In the genomic region with DNA sequence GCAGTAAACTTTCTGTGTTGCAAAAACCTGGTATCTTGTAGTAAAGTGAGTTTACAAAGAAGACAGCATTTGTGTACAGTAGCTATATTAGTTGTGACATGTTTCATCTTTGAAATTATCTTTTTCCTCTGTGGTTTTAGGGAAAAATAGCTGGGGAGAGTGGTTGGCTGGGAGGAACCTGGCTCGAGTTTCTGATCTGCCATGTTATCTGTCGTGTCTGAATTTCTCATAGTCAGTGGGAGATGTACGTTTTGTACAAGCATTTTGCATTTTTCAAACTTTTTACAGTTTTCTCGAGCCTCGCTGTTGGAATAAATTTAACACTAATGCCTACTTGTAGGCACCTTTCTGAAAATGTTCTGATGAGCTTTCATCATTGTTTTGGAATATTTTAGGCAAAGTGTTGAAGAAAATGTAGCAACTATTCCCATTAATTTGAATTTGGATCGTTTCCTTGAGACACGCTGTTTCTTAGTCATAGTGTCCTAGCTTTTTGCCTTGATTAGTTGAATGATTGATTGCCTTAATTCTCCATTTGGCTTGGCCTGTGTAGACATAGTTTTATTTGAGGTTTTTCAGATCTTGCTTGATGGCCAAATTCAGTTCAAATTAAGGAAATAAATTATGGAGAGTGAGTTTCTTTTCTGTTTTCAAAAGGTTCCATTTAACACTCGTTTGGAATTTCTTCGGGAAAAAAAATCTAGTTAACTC, we compare ENCODE assay signal across 26 cellular contexts.
A peak's percentile ranks its signal among the peaks of the same experiment; 100 is the strongest.
DNase-seq lines count a peak whose midpoint lies in the region; ATAC-seq and TF ChIP-seq lines count a peak whose summit lies in the region.
"Had no signal": no experiment of that assay in that cellular context is flagged by ENCODE, and none has a peak within 500 bp of the region (broad histone marks: within the 10 kb centered on the region; RNA-seq: fewer than 3 reads in every experiment).

No MANE protein-coding gene starts in this region.

- TF ChIP-seq CTCF in gastroesophageal sphincter (IDR thresholded peaks at IDR 0.05) = no peak
- no peak for TF ChIP-seq CTCF in sigmoid colon (IDR thresholded peaks at IDR 0.05)

- H3K4me3 ChIP-seq in ACC112 (ENCODE audit: low read depth, low read length) = peak overlapping the region; percentile 7; the same call in 1 of the 2 replicates
- H3K4me3 ChIP-seq in adipocyte (ENCODE audit: low read length) = peak overlapping the region; percentile 69
- no peak overlapping the region for H3K4me3 ChIP-seq in gastroesophageal sphincter
- no peak overlapping the region for H3K4me3 ChIP-seq in sigmoid colon

- intact Hi-C loops in sigmoid colon (cut with DNase I) = no loop called here

- H3K27ac ChIP-seq in ACC112 (ENCODE audit: low read depth, low read length) (no peak overlapping the region), gastroesophageal sphincter (peak overlapping the region in 3 of 4 donors; percentile 49 to 68 (median 53)), sigmoid colon (peak overlapping the region in 3 of 4 donors; percentile 43 to 45 (median 43))
- H3K27ac ChIP-seq: RWPE1, WERI-Rb-1 had no signal

- no peaks in the 10 kb centered on the region for H3K36me3 ChIP-seq in ACC112 (ENCODE audit: insufficient read depth, low read length)
- H3K36me3 ChIP-seq in adipocyte (ENCODE audit: control insufficient read depth, insufficient read depth, low read length, severe bottlenecking) = no peaks in the 10 kb centered on the region
- H3K36me3 ChIP-seq in gastroesophageal sphincter = no peaks in the 10 kb centered on the region
- no peaks in the 10 kb centered on the region for H3K36me3 ChIP-seq in sigmoid colon
- H3K36me3 ChIP-seq: BE2C, WERI-Rb-1 had no signal

- no peaks in the 10 kb centered on the region for H3K79me2 ChIP-seq in ACC112 (ENCODE audit: control insufficient read depth, insufficient read depth, low read length, unreplicated experiment)

- 24 to 28% methylated on average over 9 of the region's 9 CpGs for WGBS in gastroesophageal sphincter (ENCODE audit: low coverage in 1 of 2), 2 donors
- 82 to 89% methylated on average over 9 of the region's 9 CpGs for WGBS in sigmoid colon, 2 donors

- H3K9ac ChIP-seq in adipocyte (ENCODE audit: low read length) = peak overlapping the region; percentile 77

- H2AFZ ChIP-seq in ACC112 (ENCODE audit: low read length, unreplicated experiment) = peak overlapping the region; percentile 5

- H3K4me1 ChIP-seq in ACC112 (ENCODE audit: control insufficient read depth, insufficient read depth, low read length, unreplicated experiment) = peaks cover 14% of the 10 kb centered on the region
- peaks cover 46% of the 10 kb centered on the region for H3K4me1 ChIP-seq in adipocyte (ENCODE audit: control insufficient read depth, insufficient read depth, low read length)
- H3K4me1 ChIP-seq in gastroesophageal sphincter = peaks cover 0 to 52% (median 2%) of the 10 kb centered on the region in 3 donors
- H3K4me1 ChIP-seq in sigmoid colon = peaks cover 0 to 30% (median 9%) of the 10 kb centered on the region in 4 donors
- H3K4me1 ChIP-seq: BE2C had no signal

- H3K27me3 ChIP-seq in ACC112 (ENCODE audit: insufficient read depth, low read length) = no peaks in the 10 kb centered on the region
- no peaks in the 10 kb centered on the region for H3K27me3 ChIP-seq in adipocyte (replicated peaks; ENCODE audit: control insufficient read depth, insufficient read depth, low read length)
- H3K27me3 ChIP-seq in gastroesophageal sphincter = no peaks in the 10 kb centered on the region
- H3K27me3 ChIP-seq in sigmoid colon = no peaks in the 10 kb centered on the region
- H3K27me3 ChIP-seq: BE2C had no signal

- DNase-seq in adipocyte (ENCODE audit: low read depth) = no peak
- DNase-seq in sigmoid colon = no peak
- DNase-seq in NCI-H1092 (lab: John Stamatoyannopoulos, UW) = no peak
- DNase-seq in NCI-H1694 treated with DMSO at 0.1 percent for 48 hours (lab: John Stamatoyannopoulos, UW) = no peak
- DNase-seq in NK-92 (lab: John Stamatoyannopoulos, UW; ENCODE audit: unreplicated experiment) = no peak
- DNase-seq: 8988T; activated CD4-positive, alpha-beta T cell treated with anti-CD3 and anti-CD28 coated beads, Interleukin-2, amount 50 U/mL, for 1 hour; activated CD8-positive, alpha-beta memory T cell treated with anti-CD3 and anti-CD28 coated beads, Interleukin-2, amount 10 ng/mL, durations not matched to agents 7 days and 5 days; activated naive CD4-positive, alpha-beta T cell treated with anti-CD3 and anti-CD28 coated beads, Interleukin-2, amount 50 U/mL, for 16 hours; BE2C; H9; head of caudate nucleus; kidney glomerular epithelial cell; mammary epithelial cell; naive thymus-derived CD4-positive, alpha-beta T cell; NCI-H1048; NCI-H1930; NCI-H748 treated with DMSO at 0.1 percent for 48 hours; occipital lobe; retina; WERI-Rb-1 had no signal

- ATAC-seq in gastroesophageal sphincter (peak; percentile 56), HG03159 (IDR thresholded peaks at IDR 0.05; ENCODE audit: unreplicated experiment) (no peak)
- ATAC-seq: activated CD8-positive, alpha-beta memory T cell treated with anti-CD3 and anti-CD28 coated beads, Interleukin-2, amount 10 ng/mL, durations not matched to agents 7 days and 5 days; naive thymus-derived CD4-positive, alpha-beta T cell; stimulated activated effector memory CD8-positive, alpha-beta T cell treated with anti-CD3 and anti-CD28 coated beads, Interleukin-12 subunit alpha, Interleukin-12 subunit beta, amount 100 ng/mL, for 72 hours had no signal

- TF ChIP-seq EP300 in gastroesophageal sphincter (IDR thresholded peaks at IDR 0.05) = no peak
- TF ChIP-seq EP300 in sigmoid colon (IDR thresholded peaks at IDR 0.05) = no peak

- H3K9me3 ChIP-seq in adipocyte (ENCODE audit: control insufficient read depth, low read length) (no peaks in the 10 kb centered on the region), gastroesophageal sphincter (no peaks in the 10 kb centered on the region), sigmoid colon (no peaks in the 10 kb centered on the region)
- H3K9me3 ChIP-seq: BE2C had no signal

- no peak for TF ChIP-seq POLR2A in gastroesophageal sphincter (IDR thresholded peaks at IDR 0.05)
- no peak for TF ChIP-seq POLR2A in sigmoid colon (IDR thresholded peaks at IDR 0.05)

Comparison
In these comparisons a context has a peak if more than half of its experiments do, and no peak if none do; other contexts are left out.
1. H3K4me3 ChIP-seq: peak in ACC112 (single experiment) and adipocyte (single experiment); none in gastroesophageal sphincter (0 of 2) and sigmoid colon (0 of 4).